1 cellular context compared by ENCODE assay signal in the genomic region with DNA sequence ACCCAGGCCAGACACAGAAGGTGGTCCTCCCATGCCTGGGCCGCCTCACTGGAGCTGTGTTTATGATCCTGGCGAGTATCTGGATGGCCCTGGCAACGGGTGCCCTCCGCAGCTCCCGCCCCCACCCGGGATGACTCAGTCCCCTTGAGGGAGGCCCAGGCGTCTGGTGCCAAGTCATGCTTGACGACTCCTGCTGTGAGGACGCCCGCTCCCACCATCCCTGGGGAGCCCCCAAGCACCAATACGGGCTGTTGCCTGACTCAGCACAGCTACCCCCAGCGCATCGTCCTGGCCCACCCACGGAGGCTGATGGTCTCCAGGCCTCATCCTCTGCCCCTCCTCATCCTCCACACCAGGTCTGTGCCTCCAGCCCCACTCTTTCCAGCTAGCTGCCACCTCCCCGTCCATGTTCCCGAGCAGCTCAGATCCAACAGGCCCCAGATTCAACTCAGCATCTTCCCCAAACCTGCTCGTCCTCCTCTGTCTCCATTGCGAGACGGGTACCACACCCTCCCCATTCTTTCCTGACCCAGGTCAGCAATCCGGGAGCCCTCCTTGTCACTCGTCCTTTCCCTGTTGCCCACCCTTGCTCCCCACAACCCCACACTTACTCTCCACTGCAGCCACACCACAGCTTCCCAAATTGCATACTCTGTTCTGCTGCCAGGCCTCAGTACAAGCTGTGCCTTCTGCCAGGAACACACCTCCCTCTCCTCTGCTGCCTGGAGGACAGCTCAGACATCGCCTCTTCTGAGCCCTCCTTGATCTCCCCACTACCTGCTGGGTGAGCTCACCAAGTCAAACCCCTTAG.
TF ChIP-seq lines count a peak whose summit lies in the region.

No MANE protein-coding gene starts in this region.

TF ChIP-seq in SK-N-SH, 30 proteins besides CTCF, POLR2A, EP300 and RAD21 (continued from another document):
- TF ChIP-seq, protein P1, sequence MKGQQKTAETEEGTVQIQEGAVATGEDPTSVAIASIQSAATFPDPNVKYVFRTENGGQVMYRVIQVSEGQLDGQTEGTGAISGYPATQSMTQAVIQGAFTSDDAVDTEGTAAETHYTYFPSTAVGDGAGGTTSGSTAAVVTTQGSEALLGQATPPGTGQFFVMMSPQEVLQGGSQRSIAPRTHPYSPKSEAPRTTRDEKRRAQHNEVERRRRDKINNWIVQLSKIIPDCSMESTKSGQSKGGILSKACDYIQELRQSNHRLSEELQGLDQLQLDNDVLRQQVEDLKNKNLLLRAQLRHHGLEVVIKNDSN (IDR thresholded peaks at IDR 0.05; ENCODE audit: borderline replicate concordance, low read depth): no peak
- TF ChIP-seq GATA2 (CRISPR knock-in tag; IDR thresholded peaks at IDR 0.05) (no peak), TAF1 (IDR thresholded peaks at IDR 0.05; ENCODE audit: borderline replicate concordance, low read depth, low read length) (no peak; the same call in 1 of the 2 replicates), EZH2phosphoT487 (IDR thresholded peaks at IDR 0.05; ENCODE audit: borderline replicate concordance, low read depth) (no peak), FOSL2 (IDR thresholded peaks at IDR 0.05; ENCODE audit: borderline replicate concordance, low read depth) (peak; percentile 96), MEF2A (IDR thresholded peaks at IDR 0.05; ENCODE audit: borderline replicate concordance, low read depth) (no peak), RFX5 (IDR thresholded peaks at IDR 0.05; ENCODE audit: low read length) (no peak), NRF1 (IDR thresholded peaks at IDR 0.05; ENCODE audit: low read depth, low read length) (no peak), JUND (IDR thresholded peaks at IDR 0.05) (no peak; the same call in 1 of the 2 replicates), MXI1 (IDR thresholded peaks at IDR 0.05; ENCODE audit: low read depth, low read length) (no peak), SMC3 (IDR thresholded peaks at IDR 0.05; ENCODE audit: low read depth, low read length) (no peak), SIN3A (IDR thresholded peaks at IDR 0.05; ENCODE audit: borderline replicate concordance, low read depth, low read length) (no peak), RXRA (IDR thresholded peaks at IDR 0.05; ENCODE audit: borderline replicate concordance, low read depth) (no peak), CHD2 (IDR thresholded peaks at IDR 0.05; ENCODE audit: low read length, partially characterized antibody) (peak; percentile 20), FOXJ3 (CRISPR knock-in tag; IDR thresholded peaks at IDR 0.05) (no peak), NFIC (IDR thresholded peaks at IDR 0.05; ENCODE audit: borderline replicate concordance) (peak; percentile 94), POLR2AphosphoS5 (IDR thresholded peaks at IDR 0.05; ENCODE audit: low read depth, low read length) (no peak), GABPA (IDR thresholded peaks at IDR 0.05; ENCODE audit: low read depth) (no peak), TCF12 (IDR thresholded peaks at IDR 0.05) (peak; percentile 76), YY1 (IDR thresholded peaks at IDR 0.05; ENCODE audit: low read depth) (no peak), ELF1 (IDR thresholded peaks at IDR 0.05) (no peak), TEAD4 (IDR thresholded peaks at IDR 0.05; ENCODE audit: borderline replicate concordance, insufficient read depth) (no peak), IRF3 (IDR thresholded peaks at IDR 0.05; ENCODE audit: low read depth, low read length) (no peak), FOXM1 (IDR thresholded peaks at IDR 0.05; ENCODE audit: low read depth) (no peak)
- TF ChIP-seq, protein P2, sequence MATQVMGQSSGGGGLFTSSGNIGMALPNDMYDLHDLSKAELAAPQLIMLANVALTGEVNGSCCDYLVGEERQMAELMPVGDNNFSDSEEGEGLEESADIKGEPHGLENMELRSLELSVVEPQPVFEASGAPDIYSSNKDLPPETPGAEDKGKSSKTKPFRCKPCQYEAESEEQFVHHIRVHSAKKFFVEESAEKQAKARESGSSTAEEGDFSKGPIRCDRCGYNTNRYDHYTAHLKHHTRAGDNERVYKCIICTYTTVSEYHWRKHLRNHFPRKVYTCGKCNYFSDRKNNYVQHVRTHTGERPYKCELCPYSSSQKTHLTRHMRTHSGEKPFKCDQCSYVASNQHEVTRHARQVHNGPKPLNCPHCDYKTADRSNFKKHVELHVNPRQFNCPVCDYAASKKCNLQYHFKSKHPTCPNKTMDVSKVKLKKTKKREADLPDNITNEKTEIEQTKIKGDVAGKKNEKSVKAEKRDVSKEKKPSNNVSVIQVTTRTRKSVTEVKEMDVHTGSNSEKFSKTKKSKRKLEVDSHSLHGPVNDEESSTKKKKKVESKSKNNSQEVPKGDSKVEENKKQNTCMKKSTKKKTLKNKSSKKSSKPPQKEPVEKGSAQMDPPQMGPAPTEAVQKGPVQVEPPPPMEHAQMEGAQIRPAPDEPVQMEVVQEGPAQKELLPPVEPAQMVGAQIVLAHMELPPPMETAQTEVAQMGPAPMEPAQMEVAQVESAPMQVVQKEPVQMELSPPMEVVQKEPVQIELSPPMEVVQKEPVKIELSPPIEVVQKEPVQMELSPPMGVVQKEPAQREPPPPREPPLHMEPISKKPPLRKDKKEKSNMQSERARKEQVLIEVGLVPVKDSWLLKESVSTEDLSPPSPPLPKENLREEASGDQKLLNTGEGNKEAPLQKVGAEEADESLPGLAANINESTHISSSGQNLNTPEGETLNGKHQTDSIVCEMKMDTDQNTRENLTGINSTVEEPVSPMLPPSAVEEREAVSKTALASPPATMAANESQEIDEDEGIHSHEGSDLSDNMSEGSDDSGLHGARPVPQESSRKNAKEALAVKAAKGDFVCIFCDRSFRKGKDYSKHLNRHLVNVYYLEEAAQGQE (IDR thresholded peaks at IDR 0.05; ENCODE audit: low read depth, low read length): no peak
- TF ChIP-seq, protein P3, sequence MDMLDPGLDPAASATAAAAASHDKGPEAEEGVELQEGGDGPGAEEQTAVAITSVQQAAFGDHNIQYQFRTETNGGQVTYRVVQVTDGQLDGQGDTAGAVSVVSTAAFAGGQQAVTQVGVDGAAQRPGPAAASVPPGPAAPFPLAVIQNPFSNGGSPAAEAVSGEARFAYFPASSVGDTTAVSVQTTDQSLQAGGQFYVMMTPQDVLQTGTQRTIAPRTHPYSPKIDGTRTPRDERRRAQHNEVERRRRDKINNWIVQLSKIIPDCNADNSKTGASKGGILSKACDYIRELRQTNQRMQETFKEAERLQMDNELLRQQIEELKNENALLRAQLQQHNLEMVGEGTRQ (IDR thresholded peaks at IDR 0.05; ENCODE audit: borderline replicate concordance, low read depth, low read length): no peak
- TF ChIP-seq, protein P4, sequence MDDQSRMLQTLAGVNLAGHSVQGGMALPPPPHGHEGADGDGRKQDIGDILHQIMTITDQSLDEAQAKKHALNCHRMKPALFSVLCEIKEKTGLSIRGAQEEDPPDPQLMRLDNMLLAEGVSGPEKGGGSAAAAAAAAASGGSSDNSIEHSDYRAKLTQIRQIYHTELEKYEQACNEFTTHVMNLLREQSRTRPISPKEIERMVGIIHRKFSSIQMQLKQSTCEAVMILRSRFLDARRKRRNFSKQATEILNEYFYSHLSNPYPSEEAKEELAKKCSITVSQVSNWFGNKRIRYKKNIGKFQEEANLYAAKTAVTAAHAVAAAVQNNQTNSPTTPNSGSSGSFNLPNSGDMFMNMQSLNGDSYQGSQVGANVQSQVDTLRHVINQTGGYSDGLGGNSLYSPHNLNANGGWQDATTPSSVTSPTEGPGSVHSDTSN (IDR thresholded peaks at IDR 0.05): peak; percentile 44; the same call in 1 of the 2 replicates
- TF ChIP-seq, protein P5, sequence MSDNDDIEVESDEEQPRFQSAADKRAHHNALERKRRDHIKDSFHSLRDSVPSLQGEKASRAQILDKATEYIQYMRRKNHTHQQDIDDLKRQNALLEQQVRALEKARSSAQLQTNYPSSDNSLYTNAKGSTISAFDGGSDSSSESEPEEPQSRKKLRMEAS (IDR thresholded peaks at IDR 0.05; ENCODE audit: low read depth): peak; percentile 82
